In genomic region chrX:9267415-9267814, GRCh38 we compare ENCODE assay signal across 1 cellular context.
TF ChIP-seq lines count a peak whose summit lies in the region.

No MANE protein-coding gene starts in this region.

TF ChIP-seq in HepG2, 621 proteins besides CTCF, POLR2A, EP300 and RAD21 (continued from another document and continues in another):
- TF ChIP-seq MLXIP (CRISPR knock-in tag; IDR thresholded peaks at IDR 0.05; ENCODE audit: borderline replicate concordance) (no peak), HDAC1 (CRISPR knock-in tag; IDR thresholded peaks at IDR 0.05) (peak; percentile 58), PATZ1 (CRISPR knock-in tag; IDR thresholded peaks at IDR 0.05) (0 out of 2 replicates have a peak, but pooled peaks have one; percentile 35), LCORL (IDR thresholded peaks at IDR 0.05) (no peak), LCORL (CRISPR knock-in tag; IDR thresholded peaks at IDR 0.05) (0 out of 2 replicates have a peak, but pooled peaks have one; percentile 21), SOX13 (IDR thresholded peaks at IDR 0.05) (peak; percentile 27; the same call in 1 of the 2 replicates), SOX13 (CRISPR knock-in tag; conservative IDR thresholded peaks at IDR 0.05 in 1 of 2, IDR thresholded peaks at IDR 0.05 in 1 of 2) (peak in 1 of 2 experiments; percentile 62; a peak in 2 of 4 replicates), ZNF678 (CRISPR knock-in tag; IDR thresholded peaks at IDR 0.05) (no peak), SNAPC2 (CRISPR knock-in tag; IDR thresholded peaks at IDR 0.05) (no peak), ATF2 (CRISPR knock-in tag; IDR thresholded peaks at IDR 0.05) (0 out of 2 replicates have a peak, but pooled peaks have one; percentile 22), ISL2 (CRISPR knock-in tag; IDR thresholded peaks at IDR 0.05) (peak; percentile 61), SAFB2 (CRISPR knock-in tag; IDR thresholded peaks at IDR 0.05; ENCODE audit: borderline replicate concordance, low read depth) (no peak), FOXJ3 (CRISPR knock-in tag; IDR thresholded peaks at IDR 0.05; ENCODE audit: borderline replicate concordance) (peak; percentile 76; the same call in 1 of the 2 replicates), KDM3A (CRISPR knock-in tag; IDR thresholded peaks at IDR 0.05; ENCODE audit: low read depth) (no peak), ZNF20 (CRISPR knock-in tag; IDR thresholded peaks at IDR 0.05) (no peak), ZBTB4 (CRISPR knock-in tag; IDR thresholded peaks at IDR 0.05; ENCODE audit: borderline replicate concordance) (no peak), CBX5 (CRISPR knock-in tag; IDR thresholded peaks at IDR 0.05; ENCODE audit: borderline replicate concordance) (no peak), ZBTB7B (CRISPR knock-in tag; IDR thresholded peaks at IDR 0.05) (no peak), SMAD3 (CRISPR knock-in tag; IDR thresholded peaks at IDR 0.05) (0 out of 2 replicates have a peak, but pooled peaks have one; percentile 42), NRL (CRISPR knock-in tag; IDR thresholded peaks at IDR 0.05; ENCODE audit: borderline replicate concordance) (no peak), ATF6 (CRISPR knock-in tag; conservative IDR thresholded peaks at IDR 0.05) (no peak), RORA (CRISPR knock-in tag; IDR thresholded peaks at IDR 0.05) (no peak), ZNF879 (CRISPR knock-in tag; IDR thresholded peaks at IDR 0.05) (no peak), ZC3H4 (CRISPR knock-in tag; IDR thresholded peaks at IDR 0.05; ENCODE audit: borderline replicate concordance) (no peak), ZNF563 (CRISPR knock-in tag; IDR thresholded peaks at IDR 0.05) (no peak), CREB1 (IDR thresholded peaks at IDR 0.05) (no peak), CREB1 (CRISPR knock-in tag; IDR thresholded peaks at IDR 0.05) (peak; percentile 48; the same call in 1 of the 2 replicates), GFI1 (CRISPR knock-in tag; IDR thresholded peaks at IDR 0.05; ENCODE audit: borderline replicate concordance) (peak; percentile 82), ZNF629 (CRISPR knock-in tag; conservative IDR thresholded peaks at IDR 0.05) (no peak), ZNF841 (CRISPR knock-in tag; IDR thresholded peaks at IDR 0.05; ENCODE audit: borderline replicate concordance) (no peak), SP2 (CRISPR knock-in tag; IDR thresholded peaks at IDR 0.05) (no peak), ZNF83 (CRISPR knock-in tag; IDR thresholded peaks at IDR 0.05; ENCODE audit: borderline replicate concordance) (no peak), CBFB (CRISPR knock-in tag; IDR thresholded peaks at IDR 0.05) (peak; percentile 92), ZNF788 (CRISPR knock-in tag; IDR thresholded peaks at IDR 0.05; ENCODE audit: borderline replicate concordance) (no peak), KDM1A (CRISPR knock-in tag; IDR thresholded peaks at IDR 0.05) (peak; percentile 37; the same call in 1 of the 2 replicates), CHD2 (IDR thresholded peaks at IDR 0.05; ENCODE audit: low read depth, low read length) (no peak), MLX (CRISPR knock-in tag; IDR thresholded peaks at IDR 0.05) (no peak), ZNF251 (CRISPR knock-in tag; IDR thresholded peaks at IDR 0.05) (no peak), HOXA7 (CRISPR knock-in tag; IDR thresholded peaks at IDR 0.05) (no peak), CHD4 (IDR thresholded peaks at IDR 0.05; ENCODE audit: borderline replicate concordance, low read length) (no peak), TSC22D2 (CRISPR knock-in tag; IDR thresholded peaks at IDR 0.05; ENCODE audit: borderline replicate concordance) (no peak), SPEN (CRISPR knock-in tag; IDR thresholded peaks at IDR 0.05; ENCODE audit: low read depth) (no peak), NCOA2 (CRISPR knock-in tag; IDR thresholded peaks at IDR 0.05) (peak; percentile 65), NFRKB (IDR thresholded peaks at IDR 0.05) (no peak), AHDC1 (CRISPR knock-in tag; IDR thresholded peaks at IDR 0.05; ENCODE audit: borderline replicate concordance) (peak; percentile 65; the same call in 1 of the 2 replicates), U2AF2 (IDR thresholded peaks at IDR 0.05; ENCODE audit: low read depth, low read length) (no peak), TFDP2 (CRISPR knock-in tag; IDR thresholded peaks at IDR 0.05) (no peak), FOXO1 (CRISPR knock-in tag; IDR thresholded peaks at IDR 0.05) (peak; percentile 37; the same call in 1 of the 2 replicates), FOXA1 (IDR thresholded peaks at IDR 0.05) (peak; percentile 38; the same call in 1 of the 2 replicates), FOXA1 (CRISPR knock-in tag; IDR thresholded peaks at IDR 0.05) (peak; percentile 91)
